In the genomic region with DNA sequence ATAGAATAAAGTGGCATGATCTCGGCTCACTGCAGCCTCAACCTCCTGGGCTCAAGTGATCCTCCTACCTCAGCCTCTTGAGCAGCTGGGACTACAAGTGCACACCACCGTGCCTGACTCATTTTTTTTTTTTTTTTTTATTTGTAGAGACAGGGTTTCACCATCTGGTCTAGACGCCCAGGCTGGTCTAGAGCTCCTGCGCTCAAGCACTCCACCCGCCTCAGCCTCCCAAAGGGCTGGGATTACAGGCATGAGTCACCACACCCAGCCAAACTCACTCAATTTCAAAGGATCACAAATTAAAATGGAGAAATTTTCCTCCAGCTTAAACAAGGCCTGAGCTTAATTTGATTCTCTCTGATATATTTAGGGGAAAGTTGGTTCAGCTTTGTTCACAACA, we compare ENCODE assay signal across 9 cellular contexts. TPM values are rescaled to one million over a fixed set of nuclear protein-coding genes. Genes with fewer than 3 reads are reported as not detected.
DNase-seq lines count a peak whose midpoint lies in the region; ATAC-seq and TF ChIP-seq lines count a peak whose summit lies in the region.
"Had no signal": no experiment of that assay in that cellular context is flagged by ENCODE, and none has a peak within 500 bp of the region (broad histone marks: within the 10 kb centered on the region; RNA-seq: fewer than 3 reads in every experiment).

No MANE protein-coding gene starts in this region.

- no peak for TF ChIP-seq CTCF in osteocyte (IDR thresholded peaks at IDR 0.05)

- H3K4me3 Mint-ChIP-seq in osteocyte (ENCODE audit: unreplicated experiment), result no peak overlapping the region
- H3K4me3 Mint-ChIP-seq: T-helper 1 cell treated with Interleukin-12 subunit alpha and Interleukin-12 subunit beta and Interleukin-4 antibody, amounts not matched to agents 30 μg/mL and 1 μg/mL, for 36 hours had no signal

- H3K9me3 Mint-ChIP-seq in osteocyte (ENCODE audit: unreplicated experiment), result no peaks in the 10 kb centered on the region
- H3K9me3 Mint-ChIP-seq: T-helper 1 cell treated with Interleukin-12 subunit alpha and Interleukin-12 subunit beta and Interleukin-4 antibody, amounts not matched to agents 30 μg/mL and 1 μg/mL, for 36 hours had no signal

- H3K27me3 Mint-ChIP-seq in osteocyte (ENCODE audit: unreplicated experiment), result no peaks in the 10 kb centered on the region

- DNase-seq in Daoy (ENCODE audit: low read depth), result peak; percentile 67
- DNase-seq in NCI-H446 (lab: John Stamatoyannopoulos, UW), result peak; percentile 8 to 73
- DNase-seq in dedifferentiated amniotic fluid mesenchymal stem cell (ENCODE audit: extremely low spot score), result peak; percentile 84
- no peak for DNase-seq in osteocyte (ENCODE audit: extremely low spot score, unreplicated experiment)
- no peak for DNase-seq in iPS-NIHi7 (ENCODE audit: extremely low spot score)
- no peak for DNase-seq in 8988T
- no peak for DNase-seq in stimulated activated CD4-positive, alpha-beta T cell treated with anti-CD3 and anti-CD28 coated beads, Interleukin-2, amount 100 ng/mL, for 24 hours

- H3K36me3 Mint-ChIP-seq in osteocyte (ENCODE audit: unreplicated experiment), result peaks cover 36% of the 10 kb centered on the region

- ATAC-seq in GM19455 (IDR thresholded peaks at IDR 0.05; ENCODE audit: unreplicated experiment), result no peak

- peak overlapping the region; percentile 87 for H3K27ac Mint-ChIP-seq in osteocyte (ENCODE audit: unreplicated experiment)
- H3K27ac Mint-ChIP-seq: T-helper 1 cell treated with Interleukin-12 subunit alpha and Interleukin-12 subunit beta and Interleukin-4 antibody, amounts not matched to agents 30 μg/mL and 1 μg/mL, for 36 hours had no signal

- H3K4me1 Mint-ChIP-seq in osteocyte (ENCODE audit: unreplicated experiment), result peaks cover 7% of the 10 kb centered on the region

RNA-seq across cellular contexts. Expression of a gene that starts 27.3 kb away (rescaled TPM):
- total RNA-seq in Daoy (2014; rRNA removed; shearing (Covaris generic)), result 0.30 and 3.4 TPM in 2 replicates
- 4.4 and 4.7 TPM in 2 replicates for total RNA-seq in osteocyte

RNA-seq across cellular contexts. Expression of a gene that starts 30.6 kb away (rescaled TPM):
- total RNA-seq in Daoy (2014; rRNA removed; shearing (Covaris generic)), result 109 and 150 TPM in 2 replicates
- 201 and 202 TPM in 2 replicates for total RNA-seq in osteocyte

RNA-seq across cellular contexts. Expression of a gene that starts 31.2 kb away (rescaled TPM):
- total RNA-seq in Daoy (2014; rRNA removed; shearing (Covaris generic)), result 19.3 and 42.7 TPM in 2 replicates
- total RNA-seq in osteocyte, result 22.2 and 25.2 TPM in 2 replicates

Comparison
In these comparisons a context has a peak if more than half of its experiments do, and no peak if none do; other contexts are left out.
1. DNase-seq: peak in Daoy (single experiment), NCI-H446 (2 of 2) and dedifferentiated amniotic fluid mesenchymal stem cell (single experiment); none in osteocyte (single experiment), iPS-NIHi7 (single experiment), 8988T (single experiment) and stimulated activated CD4-positive, alpha-beta T cell treated with anti-CD3 and anti-CD28 coated beads, Interleukin-2, amount 100 ng/mL, for 24 hours (0 of 2).